36 cellular contexts compared by ENCODE assay signal in the genomic region with DNA sequence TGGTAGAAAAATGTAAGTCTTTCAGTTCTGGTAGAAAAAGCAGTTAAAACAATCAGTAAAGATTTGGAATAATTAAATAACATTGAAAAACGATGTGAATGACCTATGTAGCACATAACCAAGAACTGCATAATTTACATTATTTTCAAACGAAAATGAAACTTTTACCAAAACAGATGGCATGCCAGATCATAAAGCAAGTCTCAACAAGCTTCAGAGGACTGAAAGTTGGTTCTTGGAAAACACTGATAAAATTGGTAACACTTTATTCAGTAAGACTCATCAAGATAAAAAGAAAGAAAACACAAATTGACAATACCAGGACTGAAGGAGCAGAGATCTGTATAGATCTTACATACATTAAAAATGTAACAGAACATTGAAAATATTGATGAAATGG.
DNase-seq lines count a peak whose midpoint lies in the region; ATAC-seq, FAIRE-seq and TF ChIP-seq lines count a peak whose summit lies in the region.
"Had no signal": no experiment of that assay in that cellular context is flagged by ENCODE, and none has a peak within 500 bp of the region (broad histone marks: within the 10 kb centered on the region; RNA-seq: fewer than 3 reads in every experiment).

No MANE protein-coding gene starts in this region.

- peak; percentile 63 for ATAC-seq in GM18519 (IDR thresholded peaks at IDR 0.05; ENCODE audit: low FRiP score, unreplicated experiment)
- peak; percentile 77 for ATAC-seq in GM21526 (IDR thresholded peaks at IDR 0.05; ENCODE audit: low FRiP score, unreplicated experiment)
- ATAC-seq in GM19023 (IDR thresholded peaks at IDR 0.05; ENCODE audit: unreplicated experiment) = no peak
- ATAC-seq: left cardiac atrium, mucosa of descending colon, natural killer cell, PC-3, psoas muscle, Right ventricle myocardium inferior, sciatic nerve had no signal

- intact Hi-C loops in activated T-helper 1 cell treated with anti-CD3 and anti-CD28 coated beads, Interleukin-12 subunit alpha, Interleukin-12 subunit beta, Interleukin-2, Interleukin-4 antibody, amounts not matched to agents 30 ng/mL and 10 ng/mL and 1 ng/mL, durations not matched to agents 14 hours and 24 hours and 36 hours (cut with micrococcal nuclease) = loop anchor here (1.0 to 10.0 kb wide), 4 partner anchors 35 to 145 kb away; a partner anchor contains a TSS

- H3K27ac Mint-ChIP-seq in activated CD4-positive, alpha-beta T cell treated with anti-CD3 and anti-CD28 coated beads, Interleukin-2, amount 10 ng/mL, durations not matched to agents 7 days and 5 days = peak overlapping the region; percentile 2
- peak overlapping the region; percentile 50 for H3K27ac Mint-ChIP-seq in activated T-helper 1 cell treated with anti-CD3 and anti-CD28 coated beads, Interleukin-12 subunit alpha, Interleukin-12 subunit beta, Interleukin-2, Interleukin-4 antibody, amounts not matched to agents 30 ng/mL and 10 ng/mL and 1 ng/mL, durations not matched to agents 14 hours and 24 hours and 36 hours
- H3K27ac Mint-ChIP-seq: CD4-positive, CD25-positive, alpha-beta regulatory T cell; H9; natural killer cell had no signal

- H3K27me3 Mint-ChIP-seq in activated CD4-positive, alpha-beta T cell treated with anti-CD3 and anti-CD28 coated beads, Interleukin-2, amount 10 ng/mL, durations not matched to agents 7 days and 5 days = peaks cover 5% of the 10 kb centered on the region
- H3K27me3 Mint-ChIP-seq in activated T-helper 1 cell treated with anti-CD3 and anti-CD28 coated beads, Interleukin-12 subunit alpha, Interleukin-12 subunit beta, Interleukin-2, Interleukin-4 antibody, amounts not matched to agents 30 ng/mL and 10 ng/mL and 1 ng/mL, durations not matched to agents 14 hours and 24 hours and 36 hours (ENCODE audit: insufficient read depth) = no peaks in the 10 kb centered on the region

- peaks cover 26% of the 10 kb centered on the region for H3K4me1 Mint-ChIP-seq in activated CD4-positive, alpha-beta T cell treated with anti-CD3 and anti-CD28 coated beads, Interleukin-2, amount 10 ng/mL, durations not matched to agents 7 days and 5 days
- H3K4me1 Mint-ChIP-seq in activated T-helper 1 cell treated with anti-CD3 and anti-CD28 coated beads, Interleukin-12 subunit alpha, Interleukin-12 subunit beta, Interleukin-2, Interleukin-4 antibody, amounts not matched to agents 30 ng/mL and 10 ng/mL and 1 ng/mL, durations not matched to agents 14 hours and 24 hours and 36 hours (ENCODE audit: low read depth) = peaks cover 21% of the 10 kb centered on the region
- H3K4me1 Mint-ChIP-seq: natural killer cell had no signal

- peaks cover 5% of the 10 kb centered on the region for H3K9me3 Mint-ChIP-seq in activated CD4-positive, alpha-beta T cell treated with anti-CD3 and anti-CD28 coated beads, Interleukin-2, amount 10 ng/mL, durations not matched to agents 7 days and 5 days
- H3K9me3 Mint-ChIP-seq in activated T-helper 1 cell treated with anti-CD3 and anti-CD28 coated beads, Interleukin-12 subunit alpha, Interleukin-12 subunit beta, Interleukin-2, Interleukin-4 antibody, amounts not matched to agents 30 ng/mL and 10 ng/mL and 1 ng/mL, durations not matched to agents 14 hours and 24 hours and 36 hours = no peaks in the 10 kb centered on the region
- H3K9me3 Mint-ChIP-seq: H9 had no signal

- POLR2A ChIA-PET in activated CD4-positive, alpha-beta T cell treated with anti-CD3 and anti-CD28 coated beads, Interleukin-2, amount 10 ng/mL, durations not matched to agents 7 days and 5 days (lab: Charles Lee) = no interaction called here

- TF ChIP-seq CTCF in D721Med (IDR thresholded peaks at IDR 0.05; ENCODE audit: insufficient read depth, missing control alignments) = no peak

- no peak for DNase-seq in activated CD4-positive, alpha-beta T cell treated with anti-CD3 and anti-CD28 coated beads, Interleukin-2, amount 10 ng/mL, durations not matched to agents 7 days and 5 days
- no peak for DNase-seq in activated CD4-positive, alpha-beta T cell treated with anti-CD3 and anti-CD28 coated beads for 4 hours
- no peak for DNase-seq in activated T-helper 1 cell treated with anti-CD3 and anti-CD28 coated beads, Interleukin-12 subunit alpha, Interleukin-12 subunit beta, Interleukin-2, Interleukin-4 antibody, amounts not matched to agents 30 ng/mL and 10 ng/mL and 1 ng/mL, durations not matched to agents 14 hours and 24 hours and 36 hours (ENCODE audit: low spot score)
- DNase-seq in D721Med (ENCODE audit: insufficient read length, low spot score) (no peak), nucleus accumbens (lab: John Stamatoyannopoulos, UW) (no peak)
- DNase-seq: activated CD4-positive, CD25-positive, alpha-beta regulatory T cell; activated CD8-positive, alpha-beta memory T cell treated with anti-CD3 and anti-CD28 coated beads for 24 hours; activated naive CD4-positive, alpha-beta T cell; activated T-cell treated with anti-CD3 and anti-CD28 coated beads for 4 hours; AML-193; Calu3; caudate nucleus; cortex of kidney; effector memory CD4-positive, alpha-beta T cell; H9; hypothalamus; Kasumi-1; left cardiac atrium; mucosa of descending colon; natural killer cell; NCI-H510A treated with DMSO at 0.1 percent for 48 hours; NK-92 treated with Interleukin-12 subunit alpha and Interleukin-12 subunit beta, amount 100 ng/mL, for 24 hours; occipital lobe; PC-3; psoas muscle; SK-N-SH; stomach; thyroid gland; uterus had no signal

- peaks cover 5% of the 10 kb centered on the region for H3K36me3 Mint-ChIP-seq in activated CD4-positive, alpha-beta T cell treated with anti-CD3 and anti-CD28 coated beads, Interleukin-2, amount 10 ng/mL, durations not matched to agents 7 days and 5 days (ENCODE audit: low read depth)
- H3K36me3 Mint-ChIP-seq in activated T-helper 1 cell treated with anti-CD3 and anti-CD28 coated beads, Interleukin-12 subunit alpha, Interleukin-12 subunit beta, Interleukin-2, Interleukin-4 antibody, amounts not matched to agents 30 ng/mL and 10 ng/mL and 1 ng/mL, durations not matched to agents 14 hours and 24 hours and 36 hours (ENCODE audit: low read depth) = peaks cover 6% of the 10 kb centered on the region
- H3K36me3 Mint-ChIP-seq: CD4-positive, CD25-positive, alpha-beta regulatory T cell had no signal

- no peak for FAIRE-seq in D721Med (lab: Jason Lieb, UNC)
- FAIRE-seq: TTC549 had no signal

- H3K4me3 Mint-ChIP-seq in activated CD4-positive, alpha-beta T cell treated with anti-CD3 and anti-CD28 coated beads, Interleukin-2, amount 10 ng/mL, durations not matched to agents 7 days and 5 days = no peak overlapping the region
- H3K4me3 Mint-ChIP-seq in activated T-helper 1 cell treated with anti-CD3 and anti-CD28 coated beads, Interleukin-12 subunit alpha, Interleukin-12 subunit beta, Interleukin-2, Interleukin-4 antibody, amounts not matched to agents 30 ng/mL and 10 ng/mL and 1 ng/mL, durations not matched to agents 14 hours and 24 hours and 36 hours = peak overlapping the region; percentile 46
- H3K4me3 Mint-ChIP-seq: CD4-positive, CD25-positive, alpha-beta regulatory T cell; H9; natural killer cell had no signal

- CTCF ChIA-PET in activated CD4-positive, alpha-beta T cell treated with anti-CD3 and anti-CD28 coated beads, Interleukin-2, amount 10 ng/mL, durations not matched to agents 7 days and 5 days (lab: Charles Lee) = interaction anchor here (1.3 to 1.6 kb wide), 2 partner anchors 9 to 11 kb away, joined by 3 to 4 read pairs; no protein-coding TSS in a partner anchor
